12 cellular contexts compared by ENCODE assay signal in genomic region chr5:36261186-36261585, GRCh38.
"Had no signal": no experiment of that assay in that cellular context is flagged by ENCODE, and none has a peak within 500 bp of the region (broad histone marks: within the 10 kb centered on the region; RNA-seq: fewer than 3 reads in every experiment).

No MANE protein-coding gene starts in this region.

- H3K4me3 ChIP-seq: dorsolateral prefrontal cortex, lung, right lobe of liver, suprapubic skin had no signal

- DNase-seq: dorsolateral prefrontal cortex; effector CD4-positive, alpha-beta T cell; natural killer cell; right lobe of liver; small intestine; stimulated activated CD4-positive, alpha-beta T cell treated with anti-CD3 and anti-CD28 coated beads, Interleukin-15, amount 100 ng/mL, for 24 hours; stimulated activated CD4-positive, alpha-beta T cell treated with anti-CD3 and anti-CD28 coated beads, Interleukin-2, amount 100 ng/mL, for 48 hours; stimulated activated naive B cell treated with anti-CD40 and anti-IgM and Interleukin-4, amounts not matched to agents 10 μg/mL and 1 μg/mL and 100 μg/mL, for 72 hours had no signal

- H3K9ac ChIP-seq: parathyroid adenoma had no signal

- H3K4me1 ChIP-seq: parathyroid adenoma, right lobe of liver, suprapubic skin had no signal

- H3K9me3 ChIP-seq: right lobe of liver, suprapubic skin had no signal

- ATAC-seq: left lobe of liver; natural killer cell; right lobe of liver; stimulated activated naive B cell treated with anti-CD40 and anti-IgM and Interleukin-4, amounts not matched to agents 10 μg/mL and 1 μg/mL and 100 μg/mL, for 72 hours had no signal

- H3K27me3 ChIP-seq: dorsolateral prefrontal cortex, right lobe of liver, suprapubic skin had no signal

- H3K27ac ChIP-seq: dorsolateral prefrontal cortex, parathyroid adenoma, right lobe of liver, suprapubic skin had no signal

- H3K36me3 ChIP-seq: right lobe of liver, suprapubic skin had no signal
